In the genomic region with DNA sequence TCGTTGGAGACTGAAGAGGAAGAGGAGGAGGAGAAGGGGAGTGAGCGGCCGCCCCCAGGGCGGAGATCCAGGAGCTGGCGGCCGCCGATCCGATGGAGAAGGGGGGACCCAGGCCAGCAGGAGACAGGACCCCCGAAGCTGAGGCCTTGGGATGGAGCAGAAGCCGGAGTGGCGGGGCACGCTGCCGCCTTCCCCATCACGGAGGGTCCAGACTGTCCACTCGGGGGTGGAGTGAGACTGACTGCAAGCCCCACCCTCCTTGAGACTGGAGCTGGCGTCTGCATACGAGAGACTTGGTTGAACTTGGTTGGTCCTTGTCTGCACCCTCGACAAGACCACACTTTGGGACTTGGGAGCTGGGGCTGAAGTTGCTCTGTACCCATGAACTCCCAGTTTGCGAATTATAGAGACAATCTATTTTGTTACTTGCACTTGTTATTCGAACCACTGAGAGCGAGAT, we compare ENCODE assay signal across 7 cellular contexts. TPM values are rescaled to one million over a fixed set of nuclear protein-coding genes. Genes with fewer than 3 reads are reported as not detected.
A peak's percentile ranks its signal among the peaks of the same experiment; 100 is the strongest.
DNase-seq lines count a peak whose midpoint lies in the region; ATAC-seq and TF ChIP-seq lines count a peak whose summit lies in the region.

No MANE protein-coding gene starts in this region.

- TF ChIP-seq POLR2A in HCT116 (IDR thresholded peaks at IDR 0.05; ENCODE audit: borderline replicate concordance, extremely low read depth, insufficient read depth, insufficient read length) (no peak), esophagus muscularis mucosa (IDR thresholded peaks at IDR 0.05; ENCODE audit: low read depth) (no peak)

- H3K4me1 Mint-ChIP-seq in activated CD4-positive, alpha-beta memory T cell treated with anti-CD3 and anti-CD28 coated beads for 36 hours (ENCODE audit: low read depth), result peaks cover 18% of the 10 kb centered on the region
- peaks cover 33% of the 10 kb centered on the region for H3K4me1 Mint-ChIP-seq in nephron progenitor cell

- DNase-seq in HCT116 (ENCODE audit: low read depth, low spot score) (no peak), esophagus muscularis mucosa (ENCODE audit: extremely low spot score) (no peak), nephron progenitor cell (no peak), SKM-1 (lab: John Stamatoyannopoulos, UW; ENCODE audit: unreplicated experiment) (no peak)
- peak; percentile 43 for DNase-seq in activated CD4-positive, alpha-beta memory T cell treated with anti-CD3 and anti-CD28 coated beads for 36 hours

- peak overlapping the region; percentile 91 for H3K27ac Mint-ChIP-seq in activated CD4-positive, alpha-beta memory T cell treated with anti-CD3 and anti-CD28 coated beads for 36 hours
- no peak overlapping the region for H3K27ac Mint-ChIP-seq in nephron progenitor cell

- no peaks in the 10 kb centered on the region for H3K9me2 ChIP-seq in HCT116 (ENCODE audit: insufficient read depth)

- H3K9me3 Mint-ChIP-seq in activated CD4-positive, alpha-beta memory T cell treated with anti-CD3 and anti-CD28 coated beads for 36 hours, result peaks cover 13% of the 10 kb centered on the region
- H3K9me3 Mint-ChIP-seq in nephron progenitor cell, result peaks cover 5% of the 10 kb centered on the region

- intact Hi-C loops in HCT116 (cut with micrococcal nuclease), result no loop called here
- intact Hi-C loops in activated CD4-positive, alpha-beta memory T cell treated with anti-CD3 and anti-CD28 coated beads for 36 hours (cut with micrococcal nuclease), result loop anchor here (1.0 to 2.0 kb wide), 3 partner anchors 25 to 85 kb away; no protein-coding TSS in a partner anchor
- intact Hi-C loops in esophagus muscularis mucosa (cut with DNase I), result loop anchor here (2.0 kb wide), 1 partner anchor 65 kb away; no protein-coding TSS in a partner anchor

- BruUV-seq in HCT116 (replicated peaks; lab: Mats Ljungman, UMichigan), result no TSS peak

- H3K9ac ChIP-seq in HCT116 (ENCODE audit: low read length), result peak overlapping the region; percentile 93; the same call in 1 of the 2 replicates

- H3K4me3 ChIP-seq in HCT116 (replicated peaks in 1 of 2; ENCODE audit: low read depth in 1 of 2, low read length in 2 of 2) (peak overlapping the region; percentile 96 to 99), esophagus muscularis mucosa (peak overlapping the region; percentile 63 to 98 (median 91))

- H3K4me3 Mint-ChIP-seq in activated CD4-positive, alpha-beta memory T cell treated with anti-CD3 and anti-CD28 coated beads for 36 hours, result peak overlapping the region; percentile 93
- peak overlapping the region; percentile 96 for H3K4me3 Mint-ChIP-seq in nephron progenitor cell

- no peak for TF ChIP-seq EP300 in esophagus muscularis mucosa (IDR thresholded peaks at IDR 0.05)

- ATAC-seq in HCT116 (no peak), HG02642 (IDR thresholded peaks at IDR 0.05; ENCODE audit: poor library complexity, unreplicated experiment) (no peak), GM18861 (IDR thresholded peaks at IDR 0.05; ENCODE audit: unreplicated experiment) (no peak)

- no peak for TF ChIP-seq RAD21 in HCT116 (IDR thresholded peaks at IDR 0.05; ENCODE audit: low read depth)

- H2AFZ ChIP-seq in HCT116 (ENCODE audit: low read depth, low read length, poor library complexity, severe bottlenecking), result no peak overlapping the region

- H3K27ac ChIP-seq in HCT116 (ENCODE audit: low read depth, low read length), result no peak overlapping the region
- peak overlapping the region; percentile 90 to 96 (median 93) for H3K27ac ChIP-seq in esophagus muscularis mucosa (replicated peaks in 1 of 4)

- peaks cover 14% of the 10 kb centered on the region; the same call in 1 of the 2 replicates for H4K20me1 ChIP-seq in HCT116 (ENCODE audit: insufficient read depth)

- no peaks in the 10 kb centered on the region for H3K27me3 ChIP-seq in HCT116 (ENCODE audit: insufficient read depth, low read length)
- no peaks in the 10 kb centered on the region for H3K27me3 ChIP-seq in esophagus muscularis mucosa

- peaks cover 32% of the 10 kb centered on the region for H3K36me3 Mint-ChIP-seq in activated CD4-positive, alpha-beta memory T cell treated with anti-CD3 and anti-CD28 coated beads for 36 hours
- no peaks in the 10 kb centered on the region for H3K36me3 Mint-ChIP-seq in nephron progenitor cell (ENCODE audit: low read depth)

- H3K9me3 ChIP-seq in HCT116 (ENCODE audit: control insufficient read depth in 1 of 2, insufficient read depth in 1 of 2, low read depth in 1 of 2, low read length in 2 of 2) (no peaks in the 10 kb centered on the region), esophagus muscularis mucosa (peaks cover 0 to 7% (median under 1%) of the 10 kb centered on the region in 4 donors)

- H3K79me2 ChIP-seq in HCT116 (ENCODE audit: insufficient read depth, low read length), result peaks cover 24% of the 10 kb centered on the region

- CTCF ChIA-PET in HCT116 (lab: Charles Lee), result interaction anchor here (1.4 to 3.0 kb wide), 2 partner anchors 101 to 133 kb away, joined by 4 to 24 read pairs; no protein-coding TSS in a partner anchor
- CTCF ChIA-PET in activated CD4-positive, alpha-beta memory T cell treated with anti-CD3 and anti-CD28 coated beads for 36 hours (lab: Charles Lee), result interaction anchor here (0.6 to 6.2 kb wide), 11 partner anchors 8 to 159 kb away, joined by 3 to 174 read pairs (median 6); no protein-coding TSS in a partner anchor

- H3K4me2 ChIP-seq in HCT116 (ENCODE audit: low read length), result peak overlapping the region; percentile 98

- RAD21 ChIA-PET in HCT116 (lab: Charles Lee; ENCODE audit: low non-redundant PET in 1 of 2, low total read pairs in 2 of 2, uncharacterized antibody in 2 of 2, unreplicated experiment in 2 of 2), result no interaction called here

- H3K27me3 Mint-ChIP-seq in activated CD4-positive, alpha-beta memory T cell treated with anti-CD3 and anti-CD28 coated beads for 36 hours, result peaks cover 3% of the 10 kb centered on the region
- peaks cover 58% of the 10 kb centered on the region for H3K27me3 Mint-ChIP-seq in nephron progenitor cell (ENCODE audit: low read depth, poor library complexity)

- peaks cover 2 to 20% of the 10 kb centered on the region in 2 experiments; a peak in 1 of 4 replicates for H3K36me3 ChIP-seq in HCT116 (ENCODE audit: control insufficient read depth in 1 of 2, insufficient read depth in 2 of 2, low read length in 2 of 2)
- H3K36me3 ChIP-seq in esophagus muscularis mucosa, result peaks cover 6 to 24% (median 13%) of the 10 kb centered on the region in 4 donors

- peaks cover 18 to 42% of the 10 kb centered on the region in 2 experiments for H3K4me1 ChIP-seq in HCT116 (ENCODE audit: control insufficient read depth in 1 of 2, insufficient read depth in 2 of 2, low read length in 2 of 2)
- H3K4me1 ChIP-seq in esophagus muscularis mucosa, result peaks cover 30 to 43% (median 42%) of the 10 kb centered on the region in 4 donors

- 23% methylated on average over 20 of the region's 21 CpGs for WGBS in esophagus muscularis mucosa

- no peak for TF ChIP-seq CTCF in HCT116 (IDR thresholded peaks at IDR 0.05 in 2 of 3, conservative IDR thresholded peaks at IDR 0.05 in 1 of 3; ENCODE audit: borderline replicate concordance in 1 of 3, insufficient read depth in 1 of 3, low read depth in 2 of 3, low read length in 2 of 3)
- no peak for TF ChIP-seq CTCF in esophagus muscularis mucosa (IDR thresholded peaks at IDR 0.05)
- TF ChIP-seq CTCF in nephron progenitor cell (IDR thresholded peaks at IDR 0.05), result no peak

- POLR2A ChIA-PET in HCT116 (lab: Charles Lee), result interaction anchor here (0.6 to 4.0 kb wide), 16 partner anchors 13 to 142 kb away, joined by 3 to 91 read pairs (median 6); no protein-coding TSS in a partner anchor
- POLR2A ChIA-PET in activated CD4-positive, alpha-beta memory T cell treated with anti-CD3 and anti-CD28 coated beads for 36 hours (lab: Charles Lee), result interaction anchor here (0.6 to 4.7 kb wide), 13 partner anchors 17 to 1266 kb away, joined by 3 to 123 read pairs (median 8); a partner anchor contains a TSS

TF ChIP-seq in HCT116, 20 proteins besides CTCF, POLR2A, EP300 and RAD21:
- TF ChIP-seq EZH2 (IDR thresholded peaks at IDR 0.05), result no peak
- TF ChIP-seq JUND (IDR thresholded peaks at IDR 0.05), result 0 out of 2 replicates have a peak, but pooled peaks have one; percentile 4
- TF ChIP-seq POLR2AphosphoS5 (IDR thresholded peaks at IDR 0.05; ENCODE audit: low read depth, low read length), result peak; percentile 36; the same call in 1 of the 2 replicates
- no peak for TF ChIP-seq FOSL1 (IDR thresholded peaks at IDR 0.05; ENCODE audit: low read depth)
- TF ChIP-seq CBX3 (IDR thresholded peaks at IDR 0.05; ENCODE audit: low read depth), result no peak
- no peak for TF ChIP-seq YY1 (IDR thresholded peaks at IDR 0.05; ENCODE audit: extremely low read depth, insufficient replicate concordance, low read depth, low read length)
- TF ChIP-seq SRF (IDR thresholded peaks at IDR 0.05; ENCODE audit: low read depth), result no peak
- TF ChIP-seq, protein P1, sequence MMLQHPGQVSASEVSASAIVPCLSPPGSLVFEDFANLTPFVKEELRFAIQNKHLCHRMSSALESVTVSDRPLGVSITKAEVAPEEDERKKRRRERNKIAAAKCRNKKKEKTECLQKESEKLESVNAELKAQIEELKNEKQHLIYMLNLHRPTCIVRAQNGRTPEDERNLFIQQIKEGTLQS (IDR thresholded peaks at IDR 0.05), result no peak
TF ChIP-seq in HCT116: peak in this region for 2.

RNA-seq across cellular contexts. Expression of a gene that starts 1.8 kb away (rescaled TPM):
- total RNA-seq in HCT116 (2021; ENCODE audit: unreplicated experiment), result 37.9 TPM
- 40.1 and 61.8 TPM in 2 replicates for polyA plus RNA-seq in HCT116 (2012)
- total RNA-seq in activated CD4-positive, alpha-beta memory T cell treated with anti-CD3 and anti-CD28 coated beads for 36 hours, result 10 to 100 TPM; 34.5 to 38.1 TPM
- total RNA-seq in esophagus muscularis mucosa, result 100 to 1,000 TPM in 1 of 4 donors, 10 to 100 TPM in 3; 56.5 to 793 (median 90.5) TPM

RNA-seq across cellular contexts. Expression of a gene that starts 21.0 kb away (rescaled TPM):
- total RNA-seq in HCT116 (2021; ENCODE audit: unreplicated experiment), result 228 TPM
- polyA plus RNA-seq in HCT116 (2012), result 166 and 204 TPM in 2 replicates
- 100 to 1,000 TPM; 100 to 104 TPM for total RNA-seq in activated CD4-positive, alpha-beta memory T cell treated with anti-CD3 and anti-CD28 coated beads for 36 hours
- 10 to 100 TPM; 13.3 to 30.8 (median 19.3) TPM for total RNA-seq in esophagus muscularis mucosa

RNA-seq across cellular contexts. Expression of a gene that starts 50.4 kb away (rescaled TPM):
- total RNA-seq in HCT116 (2021; ENCODE audit: unreplicated experiment) (151 TPM), esophagus muscularis mucosa (10 to 100 TPM; 16.2 to 37.7 (median 28.1) TPM)
- 77.6 and 78.7 TPM in 2 replicates for polyA plus RNA-seq in HCT116 (2012)
- 10 to 100 TPM; 69.0 to 72.0 TPM for total RNA-seq in activated CD4-positive, alpha-beta memory T cell treated with anti-CD3 and anti-CD28 coated beads for 36 hours
